30 cellular contexts compared by ENCODE assay signal in genomic region chr3:24181256-24181655, GRCh38.
"Had no signal": no experiment of that assay in that cellular context is flagged by ENCODE, and none has a peak within 500 bp of the region (broad histone marks: within the 10 kb centered on the region; RNA-seq: fewer than 3 reads in every experiment).

No MANE protein-coding gene starts in this region.

- H3K36me3 Mint-ChIP-seq: activated naive CD4-positive, alpha-beta T cell treated with anti-CD3 and anti-CD28 coated beads, Interleukin-2, amount 50 U/mL, for 24 hours; activated naive CD8-positive, alpha-beta T cell treated with anti-CD3 and anti-CD28 coated beads, Interleukin-2, amount 10 ng/mL, durations not matched to agents 7 days and 5 days had no signal

- DNase-seq: activated CD4-positive, alpha-beta T cell treated with anti-CD3 and anti-CD28 coated beads, Interleukin-2, amount 10 ng/mL, durations not matched to agents 24 days and 14 days; activated CD4-positive, alpha-beta T cell treated with anti-CD3 and anti-CD28 coated beads, Interleukin-2, amount 50 U/mL, for 4 hours; activated CD8-positive, alpha-beta T cell treated with anti-CD3 and anti-CD28 coated beads, Interleukin-2, amount 10 ng/mL, durations not matched to agents 7 days and 5 days; activated gamma-delta T cell; activated naive CD4-positive, alpha-beta T cell treated with Interleukin-2 at 50 U/mL for 16 hours; activated naive CD8-positive, alpha-beta T cell treated with anti-CD3 and anti-CD28 coated beads, Interleukin-2, amount 10 ng/mL, durations not matched to agents 7 days and 5 days; activated T-cell treated with anti-CD3 and anti-CD28 coated beads, Interleukin-2, amount 50 U/mL, for 24 hours; amygdala; brain microvascular endothelial cell; central memory CD4-positive, alpha-beta T cell; Karpas-422; NCI-H1105; NCI-H1417 treated with DMSO at 0.1 percent for 48 hours; NCI-H1930; NCI-H2081 treated with DMSO at 0.1 percent for 48 hours; NCI-H226; NCI-H446 treated with DMSO at 0.1 percent for 48 hours; NCI-H524; NCI-H69; NCI-H82; RPMI8226; SHP77 treated with DMSO at 0.1 percent for 48 hours; SK-N-SH had no signal

- H3K27ac ChIP-seq: brain microvascular endothelial cell, SJSA1 had no signal

- H3K27ac Mint-ChIP-seq: activated CD4-positive, alpha-beta T cell treated with anti-CD3 and anti-CD28 coated beads, Interleukin-2, amount 10 ng/mL, durations not matched to agents 24 days and 14 days; activated CD8-positive, alpha-beta T cell treated with anti-CD3 and anti-CD28 coated beads, Interleukin-2, amount 10 ng/mL, durations not matched to agents 7 days and 5 days; activated naive CD4-positive, alpha-beta T cell treated with anti-CD3 and anti-CD28 coated beads, Interleukin-2, amount 50 U/mL, for 24 hours; activated naive CD8-positive, alpha-beta T cell treated with anti-CD3 and anti-CD28 coated beads, Interleukin-2, amount 10 ng/mL, durations not matched to agents 7 days and 5 days; activated T-cell treated with anti-CD3 and anti-CD28 coated beads, Interleukin-2, amount 50 U/mL, for 24 hours; activated T-helper 2 cell treated with anti-CD3 and anti-CD28 coated beads, Interferon-gamma antibody, Interleukin-2, Interleukin-4, amounts not matched to agents 10 μg/mL and 5 μg/mL and 100 μg/mL, durations not matched to agents 14 hours and 24 hours and 36 hours; T-helper 1 cell treated with Interleukin-12 subunit alpha and Interleukin-12 subunit beta and Interleukin-4 antibody, amounts not matched to agents 30 μg/mL and 1 μg/mL, for 36 hours; T-helper 2 cell treated with Interferon-gamma antibody and Interleukin-4, amounts not matched to agents 5 μg/mL and 100 μg/mL, for 36 hours had no signal

- H3K36me3 ChIP-seq: brain microvascular endothelial cell, SJSA1 had no signal

- ATAC-seq: activated CD8-positive, alpha-beta T cell treated with anti-CD3 and anti-CD28 coated beads, Interleukin-2, amount 10 ng/mL, durations not matched to agents 7 days and 5 days; Panc1 had no signal

- FAIRE-seq: TTC549 had no signal

- H3K4me1 Mint-ChIP-seq: activated CD4-positive, alpha-beta T cell treated with anti-CD3 and anti-CD28 coated beads, Interleukin-2, amount 10 ng/mL, durations not matched to agents 24 days and 14 days; activated naive CD4-positive, alpha-beta T cell treated with anti-CD3 and anti-CD28 coated beads, Interleukin-2, amount 50 U/mL, for 24 hours; activated naive CD8-positive, alpha-beta T cell treated with anti-CD3 and anti-CD28 coated beads, Interleukin-2, amount 10 ng/mL, durations not matched to agents 7 days and 5 days had no signal

- H3K9ac ChIP-seq: SK-N-SH had no signal

- H3K27me3 Mint-ChIP-seq: activated CD4-positive, alpha-beta T cell treated with anti-CD3 and anti-CD28 coated beads, Interleukin-2, amount 10 ng/mL, durations not matched to agents 24 days and 14 days; activated naive CD8-positive, alpha-beta T cell treated with anti-CD3 and anti-CD28 coated beads, Interleukin-2, amount 10 ng/mL, durations not matched to agents 7 days and 5 days; activated T-cell treated with anti-CD3 and anti-CD28 coated beads, Interleukin-2, amount 50 U/mL, for 24 hours had no signal

- H3K4me2 ChIP-seq: SK-N-SH had no signal

- H3K4me3 ChIP-seq: SJSA1 had no signal

- H3K9me3 Mint-ChIP-seq: activated CD4-positive, alpha-beta T cell treated with anti-CD3 and anti-CD28 coated beads, Interleukin-2, amount 10 ng/mL, durations not matched to agents 24 days and 14 days; activated naive CD4-positive, alpha-beta T cell treated with anti-CD3 and anti-CD28 coated beads, Interleukin-2, amount 50 U/mL, for 24 hours; activated naive CD8-positive, alpha-beta T cell treated with anti-CD3 and anti-CD28 coated beads, Interleukin-2, amount 10 ng/mL, durations not matched to agents 7 days and 5 days; activated T-cell treated with anti-CD3 and anti-CD28 coated beads, Interleukin-2, amount 50 U/mL, for 24 hours; activated T-helper 2 cell treated with anti-CD3 and anti-CD28 coated beads, Interferon-gamma antibody, Interleukin-2, Interleukin-4, amounts not matched to agents 10 μg/mL and 5 μg/mL and 100 μg/mL, durations not matched to agents 14 hours and 24 hours and 36 hours; T-helper 1 cell treated with Interleukin-12 subunit alpha and Interleukin-12 subunit beta and Interleukin-4 antibody, amounts not matched to agents 30 μg/mL and 1 μg/mL, for 36 hours; T-helper 2 cell treated with Interferon-gamma antibody and Interleukin-4, amounts not matched to agents 5 μg/mL and 100 μg/mL, for 36 hours had no signal

- H3K9me3 ChIP-seq: SJSA1, SK-N-SH had no signal

- H3K4me3 Mint-ChIP-seq: activated CD4-positive, alpha-beta T cell treated with anti-CD3 and anti-CD28 coated beads, Interleukin-2, amount 10 ng/mL, durations not matched to agents 24 days and 14 days; activated CD8-positive, alpha-beta T cell treated with anti-CD3 and anti-CD28 coated beads, Interleukin-2, amount 10 ng/mL, durations not matched to agents 7 days and 5 days; activated naive CD4-positive, alpha-beta T cell treated with anti-CD3 and anti-CD28 coated beads, Interleukin-2, amount 50 U/mL, for 24 hours; activated naive CD8-positive, alpha-beta T cell treated with anti-CD3 and anti-CD28 coated beads, Interleukin-2, amount 10 ng/mL, durations not matched to agents 7 days and 5 days; activated T-cell treated with anti-CD3 and anti-CD28 coated beads, Interleukin-2, amount 50 U/mL, for 24 hours; T-helper 1 cell treated with Interleukin-12 subunit alpha and Interleukin-12 subunit beta and Interleukin-4 antibody, amounts not matched to agents 30 μg/mL and 1 μg/mL, for 36 hours; T-helper 2 cell treated with Interferon-gamma antibody and Interleukin-4, amounts not matched to agents 5 μg/mL and 100 μg/mL, for 36 hours had no signal

- H3K27me3 ChIP-seq: brain microvascular endothelial cell, SJSA1 had no signal
